1 cellular context compared by ENCODE assay signal in genomic region chr19:57599761-57600383, GRCh38.
A peak's percentile ranks its signal among the peaks of the same experiment; 100 is the strongest.
TF ChIP-seq lines count a peak whose summit lies in the region.

Gene ZNF530 (plus strand): TSS chr19:57599885. CDS start chr19:57604346, 4,461 bp downstream.

TF ChIP-seq in GM12878, 131 proteins besides CTCF, POLR2A, EP300 and RAD21 (continued from another document and continues in another):
- TF ChIP-seq ZBTB40 (IDR thresholded peaks at IDR 0.05; ENCODE audit: borderline replicate concordance) (peak; percentile 94), TCF7 (IDR thresholded peaks at IDR 0.05; ENCODE audit: borderline replicate concordance) (peak; percentile 22; the same call in 1 of the 2 replicates), CBX5 (IDR thresholded peaks at IDR 0.05; ENCODE audit: low read depth) (no peak), CEBPB (IDR thresholded peaks at IDR 0.05; ENCODE audit: borderline replicate concordance in 1 of 2, low read depth in 2 of 2, low read length in 2 of 2) (no peak), NR2F1 (conservative IDR thresholded peaks at IDR 0.05) (0 out of 2 replicates have a peak, but pooled peaks have one; percentile 24), MEF2B (IDR thresholded peaks at IDR 0.05; ENCODE audit: partially characterized antibody, poor library complexity, severe bottlenecking) (no peak), POU2F2 (IDR thresholded peaks at IDR 0.05; ENCODE audit: borderline replicate concordance, low read depth, low read length) (0 out of 3 replicates have a peak, but pooled peaks have one; percentile 46), WRNIP1 (IDR thresholded peaks at IDR 0.05; ENCODE audit: borderline replicate concordance, low read depth, low read length) (no peak), SMC3 (IDR thresholded peaks at IDR 0.05; ENCODE audit: borderline replicate concordance, low read length) (no peak), MXI1 (IDR thresholded peaks at IDR 0.05; ENCODE audit: low read depth, low read length) (peak; percentile 58; the same call in 1 of the 2 replicates), HDAC6 (IDR thresholded peaks at IDR 0.05; ENCODE audit: unreplicated experiment) (no peak), SMAD1 (IDR thresholded peaks at IDR 0.05; ENCODE audit: low read depth, partially characterized antibody) (peak; percentile 98), TCF3 (IDR thresholded peaks at IDR 0.05; ENCODE audit: borderline replicate concordance, insufficient read depth, low read depth, low read length) (no peak), RBBP5 (conservative IDR thresholded peaks at IDR 0.05) (no peak), RUNX3 (IDR thresholded peaks at IDR 0.05; ENCODE audit: low read length) (0 out of 2 replicates have a peak, but pooled peaks have one; percentile 32), ZBED1 (IDR thresholded peaks at IDR 0.05; ENCODE audit: borderline replicate concordance) (no peak), SUZ12 (IDR thresholded peaks at IDR 0.05; ENCODE audit: unreplicated experiment) (no peak), EED (IDR thresholded peaks at IDR 0.05; ENCODE audit: low read depth) (no peak), YY1 (IDR thresholded peaks at IDR 0.05; ENCODE audit: low read depth, low read length) (peak; percentile 63; the same call in 1 of the 2 replicates), RAD51 (IDR thresholded peaks at IDR 0.05) (no peak), NFXL1 (IDR thresholded peaks at IDR 0.05; ENCODE audit: borderline replicate concordance) (no peak), ZNF622 (IDR thresholded peaks at IDR 0.05) (no peak), ZNF274 (IDR thresholded peaks at IDR 0.05; ENCODE audit: insufficient read depth, insufficient read length) (no peak), PML (IDR thresholded peaks at IDR 0.05; ENCODE audit: low read length) (no peak), MTA3 (IDR thresholded peaks at IDR 0.05; ENCODE audit: borderline replicate concordance, low read length) (no peak), NFYA (IDR thresholded peaks at IDR 0.05; ENCODE audit: borderline replicate concordance, low read depth, low read length) (no peak), SP1 (IDR thresholded peaks at IDR 0.05; ENCODE audit: low read depth, low read length) (peak; percentile 65), MYC (IDR thresholded peaks at IDR 0.05; ENCODE audit: insufficient read depth, insufficient read length, insufficient replicate concordance, low read length, severe bottlenecking) (no peak), E2F4 (IDR thresholded peaks at IDR 0.05; ENCODE audit: low read depth, low read length) (peak; percentile 85), ZBTB4 (CRISPR knock-in tag; IDR thresholded peaks at IDR 0.05) (no peak), SPI1 (IDR thresholded peaks at IDR 0.05; ENCODE audit: borderline replicate concordance, insufficient read depth, low read depth, low read length) (peak; percentile 53; the same call in 1 of the 2 replicates), ELK1 (IDR thresholded peaks at IDR 0.05; ENCODE audit: low read depth, low read length) (peak; percentile 46; the same call in 1 of the 2 replicates), DPF2 (IDR thresholded peaks at IDR 0.05) (no peak), RB1 (IDR thresholded peaks at IDR 0.05; ENCODE audit: borderline replicate concordance) (no peak; the same call in 1 of the 2 replicates), NKRF (conservative IDR thresholded peaks at IDR 0.05) (peak; percentile 98), NR2C2 (IDR thresholded peaks at IDR 0.05; ENCODE audit: borderline replicate concordance, control insufficient read depth, insufficient read length, low read depth) (no peak), FOXM1 (IDR thresholded peaks at IDR 0.05; ENCODE audit: low read depth, low read length) (no peak), HDAC2 (IDR thresholded peaks at IDR 0.05) (no peak), CEBPZ (IDR thresholded peaks at IDR 0.05; ENCODE audit: low read depth, low read length) (no peak), CUX1 (IDR thresholded peaks at IDR 0.05; ENCODE audit: insufficient replicate concordance, low read depth, low read length) (no peak), IKZF2 (IDR thresholded peaks at IDR 0.05) (no peak), ATF7 (IDR thresholded peaks at IDR 0.05; ENCODE audit: low read depth) (0 out of 2 replicates have a peak, but pooled peaks have one; percentile 27), STAT1 (conservative IDR thresholded peaks at IDR 0.05) (peak; percentile 90; the same call in 1 of the 2 replicates)
